ENCODE assay signal across 1 cellular context in genomic region chr17:13140750-13141149, GRCh38.
TF ChIP-seq lines count a peak whose summit lies in the region.

No MANE protein-coding gene starts in this region.

TF ChIP-seq in IMR-90, 13 proteins besides CTCF, POLR2A, EP300 and RAD21:
- TF ChIP-seq SMC3 (IDR thresholded peaks at IDR 0.05; ENCODE audit: low read depth, low read length) (0 out of 2 replicates have a peak, but pooled peaks have one; percentile 7), MXI1 (IDR thresholded peaks at IDR 0.05; ENCODE audit: borderline replicate concordance, low read depth, low read length) (no peak)
